ENCODE assay signal across 22 cellular contexts in the genomic region with DNA sequence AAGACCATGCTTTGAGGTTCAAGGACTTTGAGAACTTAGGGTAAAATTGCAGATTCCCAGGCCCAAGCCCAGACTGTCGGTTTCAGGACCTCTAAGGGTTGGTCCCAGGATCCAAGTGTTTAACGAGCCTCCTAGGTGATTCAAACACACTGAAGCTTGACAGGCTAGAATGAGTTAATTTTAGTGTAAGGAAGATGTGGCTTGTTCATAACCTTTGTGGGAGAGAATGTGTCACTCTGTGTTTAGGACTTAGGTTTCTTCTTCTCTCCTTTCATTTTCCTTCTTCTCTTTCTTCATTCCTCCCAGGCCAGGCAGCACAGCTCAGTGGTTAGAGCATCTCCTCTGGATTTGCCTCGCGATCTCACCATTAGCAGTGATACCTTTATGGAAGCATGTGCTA.
A peak's percentile ranks its signal among the peaks of the same experiment; 100 is the strongest.
DNase-seq lines count a peak whose midpoint lies in the region; ATAC-seq and TF ChIP-seq lines count a peak whose summit lies in the region.
"Had no signal": no experiment of that assay in that cellular context is flagged by ENCODE, and none has a peak within 500 bp of the region (broad histone marks: within the 10 kb centered on the region; RNA-seq: fewer than 3 reads in every experiment).

No MANE protein-coding gene starts in this region.

- H3K36me3 ChIP-seq in brain microvascular endothelial cell (replicated peaks) = no peaks in the 10 kb centered on the region
- H3K36me3 ChIP-seq: heart right ventricle, left lung, vagina had no signal

- peak; percentile 52 for ATAC-seq in stimulated activated effector memory CD8-positive, alpha-beta T cell treated with anti-CD3 and anti-CD28 coated beads, Interleukin-12 subunit alpha, Interleukin-12 subunit beta, amount 100 ng/mL, for 72 hours
- no peak for ATAC-seq in GM21360 (IDR thresholded peaks at IDR 0.05; ENCODE audit: unreplicated experiment)
- ATAC-seq: heart right ventricle, left lung had no signal

- peak overlapping the region; percentile 42 for H3K27ac ChIP-seq in brain microvascular endothelial cell
- H3K27ac ChIP-seq: heart right ventricle, left lung, RWPE1, vagina had no signal

- H3K36me3 Mint-ChIP-seq in stimulated activated effector memory CD8-positive, alpha-beta T cell treated with anti-CD3 and anti-CD28 coated beads, Interleukin-12 subunit alpha, Interleukin-12 subunit beta, amount 100 ng/mL, for 72 hours = no peaks in the 10 kb centered on the region
- H3K36me3 Mint-ChIP-seq: activated naive CD8-positive, alpha-beta T cell treated with anti-CD3 and anti-CD28 coated beads, Interleukin-2, amount 10 ng/mL, durations not matched to agents 7 days and 5 days had no signal

- in situ Hi-C loops in brain microvascular endothelial cell (cut with HindIII; ENCODE audit: low pct_ligation_motif_present, low sequenced_read_pairs) = no loop called here

- peak overlapping the region; percentile 51 for H3K4me3 Mint-ChIP-seq in stimulated activated effector memory CD8-positive, alpha-beta T cell treated with anti-CD3 and anti-CD28 coated beads, Interleukin-12 subunit alpha, Interleukin-12 subunit beta, amount 100 ng/mL, for 72 hours
- H3K4me3 Mint-ChIP-seq: activated naive CD8-positive, alpha-beta T cell treated with anti-CD3 and anti-CD28 coated beads, Interleukin-2, amount 10 ng/mL, durations not matched to agents 7 days and 5 days; activated T-helper 1 cell treated with anti-CD3 and anti-CD28 coated beads, Interleukin-12 subunit alpha, Interleukin-12 subunit beta, Interleukin-2, Interleukin-4 antibody, amounts not matched to agents 30 ng/mL and 10 ng/mL and 1 ng/mL, durations not matched to agents 14 hours and 24 hours and 36 hours; GM23338 had no signal

- no peaks in the 10 kb centered on the region for H3K9me3 Mint-ChIP-seq in stimulated activated effector memory CD8-positive, alpha-beta T cell treated with anti-CD3 and anti-CD28 coated beads, Interleukin-12 subunit alpha, Interleukin-12 subunit beta, amount 100 ng/mL, for 72 hours
- H3K9me3 Mint-ChIP-seq: activated naive CD8-positive, alpha-beta T cell treated with anti-CD3 and anti-CD28 coated beads, Interleukin-2, amount 10 ng/mL, durations not matched to agents 7 days and 5 days; activated T-helper 1 cell treated with anti-CD3 and anti-CD28 coated beads, Interleukin-12 subunit alpha, Interleukin-12 subunit beta, Interleukin-2, Interleukin-4 antibody, amounts not matched to agents 30 ng/mL and 10 ng/mL and 1 ng/mL, durations not matched to agents 14 hours and 24 hours and 36 hours; GM23338 had no signal

- TF ChIP-seq CTCF in brain microvascular endothelial cell (IDR thresholded peaks at IDR 0.05; ENCODE audit: low read depth, low read length, missing control alignments) = no peak

- peak; percentile 32 for DNase-seq in activated CD8-positive, alpha-beta memory T cell treated with anti-CD3 and anti-CD28 coated beads for 24 hours
- no peak for DNase-seq in activated CD8-positive, alpha-beta memory T cell treated with anti-CD3 and anti-CD28 coated beads, Interleukin-2, amount 50 U/mL, for 4 hours
- peak; percentile 42 for DNase-seq in ELR (ENCODE audit: low read depth)
- no peak for DNase-seq in brain microvascular endothelial cell
- no peak for DNase-seq in stimulated activated effector memory CD8-positive, alpha-beta T cell treated with anti-CD3 and anti-CD28 coated beads, Interleukin-12 subunit alpha, Interleukin-12 subunit beta, amount 100 ng/mL, for 72 hours (ENCODE audit: low spot score in 2 of 2)
- DNase-seq in midbrain (lab: John Stamatoyannopoulos, UW) = no peak
- no peak for DNase-seq in NCI-H1048 (lab: John Stamatoyannopoulos, UW)
- DNase-seq: activated naive CD8-positive, alpha-beta T cell treated with anti-CD3 and anti-CD28 coated beads, Interleukin-2, amount 10 ng/mL, durations not matched to agents 7 days and 5 days; cortex of kidney; DMS 273 treated with DMSO at 0.1 percent for 48 hours; GDM1; heart right ventricle; left lung; NCI-H446 treated with DMSO at 0.1 percent for 48 hours; small intestine; stimulated activated CD4-positive, alpha-beta T cell treated with anti-CD3 and anti-CD28 coated beads, Interleukin-4, amount 100 ng/mL, for 24 hours; SW 1271 had no signal

- peaks cover 19% of the 10 kb centered on the region for H3K4me1 Mint-ChIP-seq in stimulated activated effector memory CD8-positive, alpha-beta T cell treated with anti-CD3 and anti-CD28 coated beads, Interleukin-12 subunit alpha, Interleukin-12 subunit beta, amount 100 ng/mL, for 72 hours

- peak overlapping the region; percentile 80 for H3K27ac Mint-ChIP-seq in stimulated activated effector memory CD8-positive, alpha-beta T cell treated with anti-CD3 and anti-CD28 coated beads, Interleukin-12 subunit alpha, Interleukin-12 subunit beta, amount 100 ng/mL, for 72 hours
- H3K27ac Mint-ChIP-seq: activated naive CD8-positive, alpha-beta T cell treated with anti-CD3 and anti-CD28 coated beads, Interleukin-2, amount 10 ng/mL, durations not matched to agents 7 days and 5 days; activated T-helper 1 cell treated with anti-CD3 and anti-CD28 coated beads, Interleukin-12 subunit alpha, Interleukin-12 subunit beta, Interleukin-2, Interleukin-4 antibody, amounts not matched to agents 30 ng/mL and 10 ng/mL and 1 ng/mL, durations not matched to agents 14 hours and 24 hours and 36 hours; GM23338 had no signal

- H3K27me3 ChIP-seq in brain microvascular endothelial cell (replicated peaks) = no peaks in the 10 kb centered on the region
- H3K27me3 ChIP-seq: vagina had no signal

- no peak overlapping the region for H3K4me3 ChIP-seq in brain microvascular endothelial cell (ENCODE audit: low read depth, low read length)
- H3K4me3 ChIP-seq: GM23338, heart right ventricle, left lung, vagina had no signal

Comparison
In these comparisons a context has a peak if more than half of its experiments do, and no peak if none do; other contexts are left out.
1. DNase-seq: peak in activated CD8-positive, alpha-beta memory T cell treated with anti-CD3 and anti-CD28 coated beads for 24 hours (single experiment) and ELR (single experiment); none in activated CD8-positive, alpha-beta memory T cell treated with anti-CD3 and anti-CD28 coated beads, Interleukin-2, amount 50 U/mL, for 4 hours (single experiment), brain microvascular endothelial cell (single experiment), stimulated activated effector memory CD8-positive, alpha-beta T cell treated with anti-CD3 and anti-CD28 coated beads, Interleukin-12 subunit alpha, Interleukin-12 subunit beta, amount 100 ng/mL, for 72 hours (0 of 2), midbrain (single experiment) and NCI-H1048 (single experiment).